ENCODE assay signal across 1 cellular context in the genomic region with DNA sequence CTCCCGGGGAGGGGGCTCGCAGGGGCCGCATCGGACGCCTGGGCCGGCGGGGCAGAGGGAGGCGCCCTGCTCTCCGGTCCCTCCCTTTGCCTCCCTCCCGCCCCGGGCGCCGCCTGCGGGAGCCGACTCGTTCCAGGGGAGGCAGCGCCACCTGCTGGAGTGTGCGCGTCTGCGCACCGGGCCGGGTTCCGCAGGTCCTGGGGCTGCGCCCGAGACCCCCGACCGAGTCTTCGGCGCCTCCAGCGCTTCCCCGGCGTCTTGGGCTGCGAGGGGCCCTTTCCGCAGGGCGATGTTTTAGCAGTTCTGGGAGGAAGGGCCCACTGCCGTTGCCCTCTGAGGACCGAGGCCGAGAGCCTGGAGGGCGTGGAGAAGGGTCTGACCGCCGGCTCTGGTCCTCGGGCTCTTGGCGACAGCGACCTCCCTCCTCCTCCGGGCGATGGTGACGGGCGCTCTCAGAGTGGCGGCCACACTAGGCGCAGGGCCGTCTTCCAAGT.
TF ChIP-seq lines count a peak whose summit lies in the region.

No MANE protein-coding gene starts in this region.

TF ChIP-seq in H1, 55 proteins besides CTCF, POLR2A, EP300 and RAD21 (continued from another document):
- TF ChIP-seq RXRA (IDR thresholded peaks at IDR 0.05; ENCODE audit: insufficient read depth, low read depth, low read length): no peak
- TF ChIP-seq EGR1 (IDR thresholded peaks at IDR 0.05; ENCODE audit: borderline replicate concordance, low read depth, low read length): no peak
- TF ChIP-seq RFX5 (IDR thresholded peaks at IDR 0.05; ENCODE audit: borderline replicate concordance, low read depth, low read length): no peak
- no peak for TF ChIP-seq FOSL1 (IDR thresholded peaks at IDR 0.05; ENCODE audit: insufficient read depth, low read depth, low read length)
- TF ChIP-seq YY1 (IDR thresholded peaks at IDR 0.05; ENCODE audit: low read depth, low read length): no peak
- no peak for TF ChIP-seq TEAD4 (IDR thresholded peaks at IDR 0.05; ENCODE audit: low read depth, low read length)
- TF ChIP-seq POU5F1 (IDR thresholded peaks at IDR 0.05; ENCODE audit: low read depth, low read length): no peak
- TF ChIP-seq ASH2L (IDR thresholded peaks at IDR 0.05; ENCODE audit: low read length): peak; percentile 17
- TF ChIP-seq, protein P1, sequence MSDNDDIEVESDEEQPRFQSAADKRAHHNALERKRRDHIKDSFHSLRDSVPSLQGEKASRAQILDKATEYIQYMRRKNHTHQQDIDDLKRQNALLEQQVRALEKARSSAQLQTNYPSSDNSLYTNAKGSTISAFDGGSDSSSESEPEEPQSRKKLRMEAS (IDR thresholded peaks at IDR 0.05): peak; percentile 39; the same call in 1 of the 2 replicates
- TF ChIP-seq, protein P2, sequence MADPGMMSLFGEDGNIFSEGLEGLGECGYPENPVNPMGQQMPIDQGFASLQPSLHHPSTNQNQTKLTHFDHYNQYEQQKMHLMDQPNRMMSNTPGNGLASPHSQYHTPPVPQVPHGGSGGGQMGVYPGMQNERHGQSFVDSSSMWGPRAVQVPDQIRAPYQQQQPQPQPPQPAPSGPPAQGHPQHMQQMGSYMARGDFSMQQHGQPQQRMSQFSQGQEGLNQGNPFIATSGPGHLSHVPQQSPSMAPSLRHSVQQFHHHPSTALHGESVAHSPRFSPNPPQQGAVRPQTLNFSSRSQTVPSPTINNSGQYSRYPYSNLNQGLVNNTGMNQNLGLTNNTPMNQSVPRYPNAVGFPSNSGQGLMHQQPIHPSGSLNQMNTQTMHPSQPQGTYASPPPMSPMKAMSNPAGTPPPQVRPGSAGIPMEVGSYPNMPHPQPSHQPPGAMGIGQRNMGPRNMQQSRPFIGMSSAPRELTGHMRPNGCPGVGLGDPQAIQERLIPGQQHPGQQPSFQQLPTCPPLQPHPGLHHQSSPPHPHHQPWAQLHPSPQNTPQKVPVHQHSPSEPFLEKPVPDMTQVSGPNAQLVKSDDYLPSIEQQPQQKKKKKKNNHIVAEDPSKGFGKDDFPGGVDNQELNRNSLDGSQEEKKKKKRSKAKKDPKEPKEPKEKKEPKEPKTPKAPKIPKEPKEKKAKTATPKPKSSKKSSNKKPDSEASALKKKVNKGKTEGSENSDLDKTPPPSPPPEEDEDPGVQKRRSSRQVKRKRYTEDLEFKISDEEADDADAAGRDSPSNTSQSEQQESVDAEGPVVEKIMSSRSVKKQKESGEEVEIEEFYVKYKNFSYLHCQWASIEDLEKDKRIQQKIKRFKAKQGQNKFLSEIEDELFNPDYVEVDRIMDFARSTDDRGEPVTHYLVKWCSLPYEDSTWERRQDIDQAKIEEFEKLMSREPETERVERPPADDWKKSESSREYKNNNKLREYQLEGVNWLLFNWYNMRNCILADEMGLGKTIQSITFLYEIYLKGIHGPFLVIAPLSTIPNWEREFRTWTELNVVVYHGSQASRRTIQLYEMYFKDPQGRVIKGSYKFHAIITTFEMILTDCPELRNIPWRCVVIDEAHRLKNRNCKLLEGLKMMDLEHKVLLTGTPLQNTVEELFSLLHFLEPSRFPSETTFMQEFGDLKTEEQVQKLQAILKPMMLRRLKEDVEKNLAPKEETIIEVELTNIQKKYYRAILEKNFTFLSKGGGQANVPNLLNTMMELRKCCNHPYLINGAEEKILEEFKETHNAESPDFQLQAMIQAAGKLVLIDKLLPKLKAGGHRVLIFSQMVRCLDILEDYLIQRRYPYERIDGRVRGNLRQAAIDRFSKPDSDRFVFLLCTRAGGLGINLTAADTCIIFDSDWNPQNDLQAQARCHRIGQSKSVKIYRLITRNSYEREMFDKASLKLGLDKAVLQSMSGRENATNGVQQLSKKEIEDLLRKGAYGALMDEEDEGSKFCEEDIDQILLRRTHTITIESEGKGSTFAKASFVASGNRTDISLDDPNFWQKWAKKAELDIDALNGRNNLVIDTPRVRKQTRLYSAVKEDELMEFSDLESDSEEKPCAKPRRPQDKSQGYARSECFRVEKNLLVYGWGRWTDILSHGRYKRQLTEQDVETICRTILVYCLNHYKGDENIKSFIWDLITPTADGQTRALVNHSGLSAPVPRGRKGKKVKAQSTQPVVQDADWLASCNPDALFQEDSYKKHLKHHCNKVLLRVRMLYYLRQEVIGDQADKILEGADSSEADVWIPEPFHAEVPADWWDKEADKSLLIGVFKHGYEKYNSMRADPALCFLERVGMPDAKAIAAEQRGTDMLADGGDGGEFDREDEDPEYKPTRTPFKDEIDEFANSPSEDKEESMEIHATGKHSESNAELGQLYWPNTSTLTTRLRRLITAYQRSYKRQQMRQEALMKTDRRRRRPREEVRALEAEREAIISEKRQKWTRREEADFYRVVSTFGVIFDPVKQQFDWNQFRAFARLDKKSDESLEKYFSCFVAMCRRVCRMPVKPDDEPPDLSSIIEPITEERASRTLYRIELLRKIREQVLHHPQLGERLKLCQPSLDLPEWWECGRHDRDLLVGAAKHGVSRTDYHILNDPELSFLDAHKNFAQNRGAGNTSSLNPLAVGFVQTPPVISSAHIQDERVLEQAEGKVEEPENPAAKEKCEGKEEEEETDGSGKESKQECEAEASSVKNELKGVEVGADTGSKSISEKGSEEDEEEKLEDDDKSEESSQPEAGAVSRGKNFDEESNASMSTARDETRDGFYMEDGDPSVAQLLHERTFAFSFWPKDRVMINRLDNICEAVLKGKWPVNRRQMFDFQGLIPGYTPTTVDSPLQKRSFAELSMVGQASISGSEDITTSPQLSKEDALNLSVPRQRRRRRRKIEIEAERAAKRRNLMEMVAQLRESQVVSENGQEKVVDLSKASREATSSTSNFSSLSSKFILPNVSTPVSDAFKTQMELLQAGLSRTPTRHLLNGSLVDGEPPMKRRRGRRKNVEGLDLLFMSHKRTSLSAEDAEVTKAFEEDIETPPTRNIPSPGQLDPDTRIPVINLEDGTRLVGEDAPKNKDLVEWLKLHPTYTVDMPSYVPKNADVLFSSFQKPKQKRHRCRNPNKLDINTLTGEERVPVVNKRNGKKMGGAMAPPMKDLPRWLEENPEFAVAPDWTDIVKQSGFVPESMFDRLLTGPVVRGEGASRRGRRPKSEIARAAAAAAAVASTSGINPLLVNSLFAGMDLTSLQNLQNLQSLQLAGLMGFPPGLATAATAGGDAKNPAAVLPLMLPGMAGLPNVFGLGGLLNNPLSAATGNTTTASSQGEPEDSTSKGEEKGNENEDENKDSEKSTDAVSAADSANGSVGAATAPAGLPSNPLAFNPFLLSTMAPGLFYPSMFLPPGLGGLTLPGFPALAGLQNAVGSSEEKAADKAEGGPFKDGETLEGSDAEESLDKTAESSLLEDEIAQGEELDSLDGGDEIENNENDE (IDR thresholded peaks at IDR 0.05; ENCODE audit: insufficient replicate concordance, low read length): no peak
- TF ChIP-seq BACH1 (IDR thresholded peaks at IDR 0.05; ENCODE audit: low read length): no peak
- TF ChIP-seq, protein P3, sequence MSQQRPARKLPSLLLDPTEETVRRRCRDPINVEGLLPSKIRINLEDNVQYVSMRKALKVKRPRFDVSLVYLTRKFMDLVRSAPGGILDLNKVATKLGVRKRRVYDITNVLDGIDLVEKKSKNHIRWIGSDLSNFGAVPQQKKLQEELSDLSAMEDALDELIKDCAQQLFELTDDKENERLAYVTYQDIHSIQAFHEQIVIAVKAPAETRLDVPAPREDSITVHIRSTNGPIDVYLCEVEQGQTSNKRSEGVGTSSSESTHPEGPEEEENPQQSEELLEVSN (IDR thresholded peaks at IDR 0.05): no peak
- no peak for TF ChIP-seq EZH2 (IDR thresholded peaks at IDR 0.05; ENCODE audit: low read depth, low read length, severe bottlenecking)
- peak; percentile 80 for TF ChIP-seq KDM4A (IDR thresholded peaks at IDR 0.05; ENCODE audit: low read depth, low read length, severe bottlenecking)
- peak; percentile 67 for TF ChIP-seq CREB1 (IDR thresholded peaks at IDR 0.05)
- TF ChIP-seq BCL11A (IDR thresholded peaks at IDR 0.05; ENCODE audit: low read depth in 2 of 2, low read length in 2 of 2): no peak
- peak in 1 of 2 experiments; percentile 58; a peak in 1 of 4 replicates for TF ChIP-seq SIN3A (conservative IDR thresholded peaks at IDR 0.05 in 1 of 2, IDR thresholded peaks at IDR 0.05 in 1 of 2; ENCODE audit: low read depth in 1 of 2, low read length in 2 of 2)
- no peak for TF ChIP-seq KDM5A (IDR thresholded peaks at IDR 0.05; ENCODE audit: low read length)
- 0 out of 2 replicates have a peak, but pooled peaks have one; percentile 48 for TF ChIP-seq SP4 (IDR thresholded peaks at IDR 0.05; ENCODE audit: low read length)
- TF ChIP-seq SP2 (IDR thresholded peaks at IDR 0.05; ENCODE audit: low read length): no peak
- no peak for TF ChIP-seq BRCA1 (IDR thresholded peaks at IDR 0.05; ENCODE audit: low read depth, low read length)
- no peak for TF ChIP-seq MAFK (IDR thresholded peaks at IDR 0.05; ENCODE audit: low read depth, low read length)
- no peak for TF ChIP-seq KDM1A (IDR thresholded peaks at IDR 0.05; ENCODE audit: borderline replicate concordance, low read length)
- TF ChIP-seq CBX8 (IDR thresholded peaks at IDR 0.05; ENCODE audit: borderline replicate concordance, low read depth, low read length): no peak
- no peak for TF ChIP-seq SUZ12 (IDR thresholded peaks at IDR 0.05; ENCODE audit: low read length)
- TF ChIP-seq GTF2F1 (IDR thresholded peaks at IDR 0.05; ENCODE audit: borderline replicate concordance, low read depth, low read length): no peak
- TF ChIP-seq POLR2AphosphoS5 (IDR thresholded peaks at IDR 0.05; ENCODE audit: low read depth, low read length): no peak
- TF ChIP-seq JUND (IDR thresholded peaks at IDR 0.05; ENCODE audit: low read length): no peak
- no peak for TF ChIP-seq TAF7 (optimal IDR thresholded peaks at IDR 0.05; ENCODE audit: borderline replicate concordance, low read depth, low read length)
- TF ChIP-seq NRF1 (IDR thresholded peaks at IDR 0.05; ENCODE audit: low read depth, low read length): no peak
- no peak for TF ChIP-seq SIX5 (IDR thresholded peaks at IDR 0.05; ENCODE audit: low read depth, low read length)
- TF ChIP-seq SIRT6 (IDR thresholded peaks at IDR 0.05; ENCODE audit: low read length): no peak
- no peak for TF ChIP-seq SP1 (IDR thresholded peaks at IDR 0.05; ENCODE audit: low read depth, low read length)
- peak; percentile 21; the same call in 1 of the 2 replicates for TF ChIP-seq TBP (IDR thresholded peaks at IDR 0.05; ENCODE audit: low read depth, low read length)
- no peak for TF ChIP-seq HDAC6 (IDR thresholded peaks at IDR 0.05; ENCODE audit: low read depth, low read length)
- TF ChIP-seq TCF12 (IDR thresholded peaks at IDR 0.05; ENCODE audit: low read depth, low read length): no peak
- no peak for TF ChIP-seq RBBP5 (IDR thresholded peaks at IDR 0.05; ENCODE audit: borderline replicate concordance, low read depth, low read length)
- no peak for TF ChIP-seq CEBPB (IDR thresholded peaks at IDR 0.05; ENCODE audit: low read depth, low read length)
- TF ChIP-seq, protein P4, sequence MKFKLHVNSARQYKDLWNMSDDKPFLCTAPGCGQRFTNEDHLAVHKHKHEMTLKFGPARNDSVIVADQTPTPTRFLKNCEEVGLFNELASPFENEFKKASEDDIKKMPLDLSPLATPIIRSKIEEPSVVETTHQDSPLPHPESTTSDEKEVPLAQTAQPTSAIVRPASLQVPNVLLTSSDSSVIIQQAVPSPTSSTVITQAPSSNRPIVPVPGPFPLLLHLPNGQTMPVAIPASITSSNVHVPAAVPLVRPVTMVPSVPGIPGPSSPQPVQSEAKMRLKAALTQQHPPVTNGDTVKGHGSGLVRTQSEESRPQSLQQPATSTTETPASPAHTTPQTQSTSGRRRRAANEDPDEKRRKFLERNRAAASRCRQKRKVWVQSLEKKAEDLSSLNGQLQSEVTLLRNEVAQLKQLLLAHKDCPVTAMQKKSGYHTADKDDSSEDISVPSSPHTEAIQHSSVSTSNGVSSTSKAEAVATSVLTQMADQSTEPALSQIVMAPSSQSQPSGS (IDR thresholded peaks at IDR 0.05; ENCODE audit: low read length): no peak
- TF ChIP-seq GABPA (IDR thresholded peaks at IDR 0.05; ENCODE audit: borderline replicate concordance, insufficient read depth, low read length): no peak
- TF ChIP-seq CTBP2 (IDR thresholded peaks at IDR 0.05; ENCODE audit: borderline replicate concordance, insufficient read depth, insufficient read length, low read length): no peak
- no peak for TF ChIP-seq RNF2 (IDR thresholded peaks at IDR 0.05; ENCODE audit: borderline replicate concordance, low read depth, low read length, missing control alignments, poor library complexity, severe bottlenecking)
- TF ChIP-seq, protein P5, sequence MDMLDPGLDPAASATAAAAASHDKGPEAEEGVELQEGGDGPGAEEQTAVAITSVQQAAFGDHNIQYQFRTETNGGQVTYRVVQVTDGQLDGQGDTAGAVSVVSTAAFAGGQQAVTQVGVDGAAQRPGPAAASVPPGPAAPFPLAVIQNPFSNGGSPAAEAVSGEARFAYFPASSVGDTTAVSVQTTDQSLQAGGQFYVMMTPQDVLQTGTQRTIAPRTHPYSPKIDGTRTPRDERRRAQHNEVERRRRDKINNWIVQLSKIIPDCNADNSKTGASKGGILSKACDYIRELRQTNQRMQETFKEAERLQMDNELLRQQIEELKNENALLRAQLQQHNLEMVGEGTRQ (IDR thresholded peaks at IDR 0.05; ENCODE audit: low read length): no peak
